28 cellular contexts compared by ENCODE assay signal in genomic region chrY:14871996-14872395, GRCh38.
"Had no signal": no experiment of that assay in that cellular context is flagged by ENCODE, and none has a peak within 500 bp of the region (broad histone marks: within the 10 kb centered on the region; RNA-seq: fewer than 3 reads in every experiment).

No MANE protein-coding gene starts in this region.

- H3K27me3 ChIP-seq: adrenal gland, ascending aorta, foreskin keratinocyte, heart left ventricle, right atrium auricular region, stomach, suprapubic skin, tibial artery had no signal

- H3K27ac ChIP-seq: adrenal gland, ascending aorta, foreskin keratinocyte, heart left ventricle, lower lobe of right lung, right atrium auricular region, stomach, suprapubic skin, tibial artery had no signal

- ATAC-seq: activated CD4-positive, alpha-beta T cell treated with anti-CD3 and anti-CD28 coated beads for 36 hours; effector memory CD8-positive, alpha-beta T cell; foreskin keratinocyte; heart left ventricle; left lobe of liver; lower lobe of right lung; natural killer cell treated with Interleukin-12 subunit alpha and Interleukin-12 subunit beta and Interleukin-15 and Interleukin-18, amount 100 ng/mL, for 72 hours; stimulated activated naive B cell treated with anti-CD40 and anti-IgM and Interleukin-4, amounts not matched to agents 10 μg/mL and 1 μg/mL and 100 μg/mL, for 72 hours had no signal

- H3K4me3 ChIP-seq: adrenal gland, ascending aorta, heart left ventricle, lower lobe of right lung, right atrium auricular region, stomach, suprapubic skin, tibial artery had no signal

- H3K36me3 ChIP-seq: adrenal gland, ascending aorta, heart left ventricle, lower lobe of right lung, right atrium auricular region, stomach, suprapubic skin, tibial artery had no signal

- DNase-seq: activated CD4-positive, alpha-beta T cell treated with anti-CD3 and anti-CD28 coated beads for 36 hours; activated CD4-positive, alpha-beta T cell treated with anti-CD3 and anti-CD28 coated beads, Interleukin-2, amount 50 U/mL, for 4 hours; activated CD4-positive, CD25-positive, alpha-beta regulatory T cell; activated CD8-positive, alpha-beta memory T cell treated with anti-CD3 and anti-CD28 coated beads for 24 hours; activated effector memory CD4-positive, alpha-beta T cell treated with anti-CD3 and anti-CD28 coated beads, Interleukin-2, amount 50 U/mL, for 16 hours; activated naive CD4-positive, alpha-beta T cell treated with anti-CD3 and anti-CD28 coated beads for 36 hours; activated naive CD8-positive, alpha-beta T cell treated with anti-CD3 and anti-CD28 coated beads for 36 hours; adrenal gland; cortex of kidney; effector memory CD8-positive, alpha-beta T cell; erythroblast; foreskin keratinocyte; heart left ventricle; hypothalamus; kidney glomerular epithelial cell; lower lobe of right lung; mesendoderm; stimulated activated CD4-positive, alpha-beta T cell treated with anti-CD3 and anti-CD28 coated beads, Interleukin-15, amount 100 ng/mL, for 24 hours; stimulated activated CD4-positive, alpha-beta T cell treated with anti-CD3 and anti-CD28 coated beads, Interleukin-2, amount 100 ng/mL, for 24 hours; stimulated activated naive B cell treated with anti-CD40 and anti-IgM and Interleukin-4, amounts not matched to agents 10 μg/mL and 1 μg/mL and 100 μg/mL, for 72 hours; stomach; T-helper 2 cell; tibial artery had no signal

- H3K4me1 ChIP-seq: adrenal gland, ascending aorta, foreskin keratinocyte, heart left ventricle, lower lobe of right lung, right atrium auricular region, stomach, suprapubic skin, tibial artery had no signal

- H3K9me3 ChIP-seq: adrenal gland, ascending aorta, lower lobe of right lung, right atrium auricular region, stomach, suprapubic skin, tibial artery had no signal
